1 cellular context compared by ENCODE assay signal in genomic region chr2:12606472-12607000, GRCh38.
TF ChIP-seq lines count a peak whose summit lies in the region.

No MANE protein-coding gene starts in this region.

TF ChIP-seq in endothelial cell of umbilical vein, 7 proteins besides CTCF, POLR2A, EP300 and RAD21 (continued from another document):
- no peak for TF ChIP-seq MAX (IDR thresholded peaks at IDR 0.05; ENCODE audit: insufficient read depth, insufficient read length)
TF ChIP-seq in endothelial cell of umbilical vein: peak in this region for 0.
